19 cellular contexts compared by ENCODE assay signal in the genomic region with DNA sequence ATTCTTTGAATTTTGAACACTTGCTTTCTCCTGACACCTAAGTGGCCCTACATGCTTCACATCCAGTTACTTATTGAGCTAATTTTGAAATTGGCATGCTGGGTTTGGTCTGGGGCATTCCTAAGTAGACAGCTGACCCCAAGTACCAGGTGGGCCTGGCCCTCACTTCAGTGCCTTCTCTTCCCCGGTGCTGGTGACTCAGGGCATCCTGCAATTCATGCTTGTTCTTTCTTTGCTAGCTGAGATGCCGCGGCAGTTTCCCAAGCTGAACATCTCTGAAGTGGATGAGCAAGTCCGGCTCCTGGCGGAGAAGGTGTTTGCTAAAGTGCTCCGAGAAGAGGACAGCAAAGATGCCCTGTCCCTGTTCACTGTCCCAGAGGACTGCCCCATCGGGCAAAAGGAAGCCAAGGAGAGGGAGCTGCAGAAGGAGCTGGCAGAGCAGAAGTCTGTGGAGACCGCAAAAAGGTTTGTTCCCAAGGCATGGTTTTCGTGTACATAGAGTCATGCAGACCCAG. TPM values are rescaled to one million over a fixed set of nuclear protein-coding genes. Genes with fewer than 3 reads are reported as not detected.
A peak's percentile ranks its signal among the peaks of the same experiment; 100 is the strongest.
DNase-seq lines count a peak whose midpoint lies in the region; ATAC-seq and TF ChIP-seq lines count a peak whose summit lies in the region.
"Had no signal": no experiment of that assay in that cellular context is flagged by ENCODE, and none has a peak within 500 bp of the region (broad histone marks: within the 10 kb centered on the region; RNA-seq: fewer than 3 reads in every experiment).

No MANE protein-coding gene starts in this region.

- intact Hi-C loops in activated B cell treated with CpG ODN at 0.5 μM for 24 hours (cut with micrococcal nuclease) = no loop called here
- intact Hi-C loops in colonic mucosa (cut with DNase I) = no loop called here

- H3K9ac ChIP-seq in colonic mucosa (ENCODE audit: low read depth in 2 of 2, low read length in 2 of 2) = no peak overlapping the region

- H3K36me3 ChIP-seq in colonic mucosa = no peaks in the 10 kb centered on the region
- H3K36me3 ChIP-seq: HAP-1 had no signal

- peaks cover 65% of the 10 kb centered on the region for H3K36me3 Mint-ChIP-seq in activated B cell treated with CpG ODN at 0.5 μM for 24 hours (ENCODE audit: low read depth)
- peaks cover 28 to 29% of the 10 kb centered on the region in 2 donors for H3K36me3 Mint-ChIP-seq in naive B cell
- H3K36me3 Mint-ChIP-seq in WTC11 = no peaks in the 10 kb centered on the region

- TF ChIP-seq CTCF in HL-60 (IDR thresholded peaks at IDR 0.05; ENCODE audit: insufficient read depth, low read length) (no peak), activated B cell treated with CpG ODN at 0.5 μM for 24 hours (IDR thresholded peaks at IDR 0.05) (no peak), colonic mucosa (IDR thresholded peaks at IDR 0.05) (no peak), WTC11 (IDR thresholded peaks at IDR 0.05) (no peak)

- no peak overlapping the region for H3K4me3 Mint-ChIP-seq in activated B cell treated with CpG ODN at 0.5 μM for 24 hours
- H3K4me3 Mint-ChIP-seq in naive B cell = peak overlapping the region in 1 of 8 donors; percentile 79
- H3K4me3 Mint-ChIP-seq in WTC11 = no peak overlapping the region

- H3K9me3 ChIP-seq in colonic mucosa = no peaks in the 10 kb centered on the region
- H3K9me3 ChIP-seq: HAP-1 had no signal

- no peaks in the 10 kb centered on the region for H3K27me3 Mint-ChIP-seq in activated B cell treated with CpG ODN at 0.5 μM for 24 hours
- no peaks in the 10 kb centered on the region for H3K27me3 Mint-ChIP-seq in naive B cell
- H3K27me3 Mint-ChIP-seq in WTC11 (ENCODE audit: low read depth) = peaks cover 2% of the 10 kb centered on the region; the same call in 1 of the 2 replicates

- ATAC-seq in activated B cell treated with CpG ODN at 0.5 μM for 24 hours (ENCODE audit: low read depth) = no peak
- ATAC-seq in naive B cell (ENCODE audit: low read depth in 2 of 2) = no peak
- no peak for ATAC-seq in WTC11

- peak overlapping the region; percentile 27 for H3K27ac ChIP-seq in HL-60 (replicated peaks)
- H3K27ac ChIP-seq in substantia nigra (ENCODE audit: low read depth, low read length, poor library complexity, severe bottlenecking) = peak overlapping the region; percentile 60
- H3K27ac ChIP-seq in colonic mucosa = no peak overlapping the region
- H3K27ac ChIP-seq: SK-N-MC had no signal

- H3K4me1 Mint-ChIP-seq in activated B cell treated with CpG ODN at 0.5 μM for 24 hours (peaks cover 60% of the 10 kb centered on the region), naive B cell (peaks cover 54 to 73% (median 59%) of the 10 kb centered on the region in 3 donors), WTC11 (peaks cover 23% of the 10 kb centered on the region)

- CTCF ChIA-PET in activated B cell treated with CpG ODN at 0.5 μM for 24 hours (lab: Charles Lee) (interaction anchor here (0.7 to 2.9 kb wide), 7 partner anchors 10 to 564 kb away, joined by 3 to 15 read pairs (median 3); no protein-coding TSS in a partner anchor), WTC11 (lab: Charles Lee) (no interaction called here)

- no peak overlapping the region for H3K4me3 ChIP-seq in HL-60 (replicated peaks; ENCODE audit: insufficient read depth, low read length)
- no peak overlapping the region for H3K4me3 ChIP-seq in colonic mucosa
- H3K4me3 ChIP-seq: HAP-1, SK-N-MC had no signal

- H3K4me1 ChIP-seq in colonic mucosa = no peaks in the 10 kb centered on the region
- H3K4me1 ChIP-seq: HAP-1 had no signal

- H3K9me3 Mint-ChIP-seq in activated B cell treated with CpG ODN at 0.5 μM for 24 hours (no peaks in the 10 kb centered on the region), naive B cell (no peaks in the 10 kb centered on the region), WTC11 (no peaks in the 10 kb centered on the region)

- POLR2A ChIA-PET in activated B cell treated with CpG ODN at 0.5 μM for 24 hours (lab: Charles Lee) = interaction anchor here (0.8 to 11.5 kb wide), 8 partner anchors 10 to 290 kb away, joined by 3 to 219 read pairs (median 12); partner anchors contain the start of genes CTR9 and RNF141
- POLR2A ChIA-PET in WTC11 (lab: Charles Lee) = interaction anchor here (0.6 kb wide), 1 partner anchor 9 kb away, joined by 5 read pairs; no protein-coding TSS in a partner anchor

- no peaks in the 10 kb centered on the region for H3K27me3 ChIP-seq in HL-60 (ENCODE audit: insufficient read depth, poor library complexity, severe bottlenecking)
- H3K27me3 ChIP-seq in colonic mucosa = no peaks in the 10 kb centered on the region

- H3K27ac Mint-ChIP-seq in activated B cell treated with CpG ODN at 0.5 μM for 24 hours = peak overlapping the region; percentile 59
- peak overlapping the region in 5 of 6 donors; percentile 26 to 99 (median 82) for H3K27ac Mint-ChIP-seq in naive B cell
- H3K27ac Mint-ChIP-seq in WTC11 = no peak overlapping the region

- DNase-seq in HL-60 (ENCODE audit: low read depth in 1 of 2, low spot score in 1 of 2) (no peak), activated B cell treated with CpG ODN at 0.5 μM for 24 hours (no peak), naive B cell (no peak), substantia nigra (lab: John Stamatoyannopoulos, UW) (no peak), colonic mucosa (no peak), WTC11 (ENCODE audit: low spot score) (no peak), DMS 273 (lab: John Stamatoyannopoulos, UW; ENCODE audit: unreplicated experiment) (no peak)
- DNase-seq: DMS 273 treated with DMSO at 0.1 percent for 48 hours; GDM1; IMR-90; Kasumi-1; NCI-H1092 treated with DMSO at 0.1 percent for 48 hours; NCI-H146; NCI-H2081; NK-92 treated with Interleukin-12 subunit alpha and Interleukin-12 subunit beta, amount 100 ng/mL, for 24 hours; OCI-M1; SHP77 had no signal

TF ChIP-seq in WTC11, 78 proteins besides CTCF, POLR2A, EP300 and RAD21:
- no peak for TF ChIP-seq ZNF232 (CRISPR knock-in tag; IDR thresholded peaks at IDR 0.05)
- TF ChIP-seq, protein P1, sequence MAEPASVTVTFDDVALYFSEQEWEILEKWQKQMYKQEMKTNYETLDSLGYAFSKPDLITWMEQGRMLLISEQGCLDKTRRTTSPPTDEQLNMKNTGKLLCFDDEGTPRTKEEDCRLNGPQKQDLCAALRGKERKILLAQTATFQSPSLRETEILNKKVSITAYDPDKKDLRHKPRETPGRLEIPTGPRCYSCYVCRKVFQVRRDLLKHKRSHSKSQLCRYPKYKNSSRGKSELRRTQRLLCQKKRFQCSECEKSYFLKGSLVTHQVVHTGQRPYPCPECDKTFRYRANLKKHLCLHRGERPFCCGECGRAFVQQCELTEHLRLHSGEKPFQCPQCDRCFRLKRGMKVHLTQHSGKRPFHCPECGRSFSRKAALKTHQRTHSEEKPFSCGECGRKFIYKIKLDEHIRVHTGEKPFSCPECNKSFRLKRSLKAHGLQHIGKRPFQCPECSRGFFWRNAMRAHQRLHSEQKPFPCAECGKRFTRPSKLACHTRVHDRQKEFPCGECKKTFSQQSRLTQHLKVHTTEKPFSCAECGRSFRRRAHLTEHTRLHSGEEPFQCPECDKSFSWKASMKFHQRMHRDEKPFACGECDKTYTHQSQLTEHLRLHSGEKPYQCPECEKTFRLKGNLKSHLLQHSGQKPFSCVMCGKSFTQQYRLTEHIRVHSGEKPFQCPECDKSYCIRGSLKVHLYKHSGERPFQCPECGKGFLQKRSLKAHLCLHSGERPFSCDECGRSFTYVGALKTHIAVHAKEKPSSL (CRISPR knock-in tag; conservative IDR thresholded peaks at IDR 0.05) = no peak
- no peak for TF ChIP-seq GABPB1 (CRISPR knock-in tag; IDR thresholded peaks at IDR 0.05)
- TF ChIP-seq FOXP1 (CRISPR knock-in tag; IDR thresholded peaks at IDR 0.05; ENCODE audit: borderline replicate concordance) = no peak
- TF ChIP-seq ZNF219 (CRISPR knock-in tag; IDR thresholded peaks at IDR 0.05; ENCODE audit: borderline replicate concordance) = no peak
- TF ChIP-seq, protein P2, sequence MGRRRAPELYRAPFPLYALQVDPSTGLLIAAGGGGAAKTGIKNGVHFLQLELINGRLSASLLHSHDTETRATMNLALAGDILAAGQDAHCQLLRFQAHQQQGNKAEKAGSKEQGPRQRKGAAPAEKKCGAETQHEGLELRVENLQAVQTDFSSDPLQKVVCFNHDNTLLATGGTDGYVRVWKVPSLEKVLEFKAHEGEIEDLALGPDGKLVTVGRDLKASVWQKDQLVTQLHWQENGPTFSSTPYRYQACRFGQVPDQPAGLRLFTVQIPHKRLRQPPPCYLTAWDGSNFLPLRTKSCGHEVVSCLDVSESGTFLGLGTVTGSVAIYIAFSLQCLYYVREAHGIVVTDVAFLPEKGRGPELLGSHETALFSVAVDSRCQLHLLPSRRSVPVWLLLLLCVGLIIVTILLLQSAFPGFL (CRISPR knock-in tag; IDR thresholded peaks at IDR 0.05; ENCODE audit: borderline replicate concordance) = no peak
- no peak for TF ChIP-seq MLX (CRISPR knock-in tag; IDR thresholded peaks at IDR 0.05)
TF ChIP-seq in WTC11: peak in this region for 0.

RNA-seq across cellular contexts. Expression of gene AMPD3, which starts 6.3 kb away (rescaled TPM):
- 99.5 and 116 TPM in 2 replicates for total RNA-seq in activated B cell treated with CpG ODN at 0.5 μM for 24 hours
- 10 to 100 TPM; 20.2 to 35.5 (median 27.3) TPM for polyA plus RNA-seq in naive B cell (ENCODE audit: low read depth in 6 of 6)
- total RNA-seq in colonic mucosa = 1 to 10 TPM; 7.9 to 9.7 TPM
- 5.0 to 7.1 TPM (median 6.4 TPM) in 3 replicates for total RNA-seq in WTC11 (2021)
